Comparison of ENCODE assay signal across 8 cellular contexts in the genomic region with DNA sequence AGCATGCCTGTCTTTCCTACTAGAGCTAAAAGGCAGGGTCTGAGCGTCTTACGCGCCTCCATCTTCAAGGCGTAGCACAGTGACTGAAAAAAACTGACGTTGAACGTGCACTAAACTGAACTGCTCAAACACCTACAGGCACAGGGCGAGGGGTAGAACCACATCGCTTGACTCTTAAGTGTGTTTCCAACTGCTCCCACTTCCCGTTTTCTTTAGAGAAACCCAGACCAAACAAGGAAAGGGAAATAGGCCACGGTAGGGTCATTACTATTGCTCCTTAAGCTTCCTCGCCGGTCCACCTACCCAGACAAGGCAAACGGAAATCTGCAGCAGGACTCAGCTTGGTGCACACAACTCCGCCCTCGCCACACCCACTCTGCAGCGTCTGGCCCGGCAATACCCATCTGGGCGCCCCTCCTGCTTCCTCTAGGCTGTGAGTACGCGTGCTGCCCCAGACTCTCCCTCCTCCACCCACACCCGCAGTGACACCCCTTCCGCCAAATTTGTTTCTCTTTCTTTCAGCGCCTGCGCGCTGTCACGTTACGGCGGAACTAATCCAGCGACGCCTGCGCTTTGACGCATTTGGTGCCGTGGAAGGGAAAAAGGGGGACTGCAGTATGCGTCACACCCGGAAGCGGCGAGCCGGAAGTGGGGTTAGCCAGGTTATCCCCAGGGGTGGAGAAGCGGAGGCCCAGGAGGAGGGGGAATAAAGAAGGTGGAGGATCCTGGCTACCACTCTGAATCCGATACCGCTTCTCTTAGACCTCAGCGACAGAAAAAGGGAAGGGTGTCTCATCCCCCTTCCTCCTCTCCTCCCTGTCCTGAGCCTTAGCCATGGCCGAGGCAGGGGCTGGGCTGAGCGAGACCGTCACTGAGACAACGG. TPM values are rescaled to one million over a fixed set of nuclear protein-coding genes. Genes with fewer than 3 reads are reported as not detected.
DNase-seq lines count a peak whose midpoint lies in the region; ATAC-seq, FAIRE-seq and TF ChIP-seq lines count a peak whose summit lies in the region.

PPP1R11 (plus strand) TSS at position 622 of the 883 bp plus-strand sequence; CDS start at position 835, 213 bp downstream.

- no peaks in the 10 kb centered on the region for H3K27me3 ChIP-seq in keratinocyte (ENCODE audit: control insufficient read depth, extremely low read depth, insufficient read depth, low read length)

- no peaks in the 10 kb centered on the region for H3K9me1 ChIP-seq in keratinocyte (ENCODE audit: control insufficient read depth, extremely low read depth, insufficient read depth, low read length)

- FAIRE-seq in keratinocyte (lab: Jason Lieb, UNC): peak; percentile 88

- TF ChIP-seq POLR2A in GM19193 (IDR thresholded peaks at IDR 0.05; ENCODE audit: extremely low read depth, insufficient read depth, insufficient read length): peak; percentile 90

- TF ChIP-seq CTCF in chondrocyte (IDR thresholded peaks at IDR 0.05) (peak; percentile 7), keratinocyte (optimal IDR thresholded peaks at IDR 0.05 in 1 of 3, IDR thresholded peaks at IDR 0.05 in 1 of 3, conservative IDR thresholded peaks at IDR 0.05 in 1 of 3; ENCODE audit: extremely low read depth in 1 of 3, insufficient read depth in 2 of 3, low read length in 3 of 3) (no peak)

- peak; percentile 100 for DNase-seq in AML-193 (lab: John Stamatoyannopoulos, UW)
- peak; percentile 98 for DNase-seq in NCI-H510A treated with DMSO at 0.1 percent for 48 hours (lab: John Stamatoyannopoulos, UW)
- peak; percentile 96 to 98 for DNase-seq in activated CD4-positive, alpha-beta T cell treated with anti-CD3 and anti-CD28 coated beads for 24 hours (ENCODE audit: low read depth in 2 of 2)
- peak; percentile 100 for DNase-seq in chondrocyte (ENCODE audit: low spot score)
- peak; percentile 94 for DNase-seq in keratinocyte (ENCODE audit: low read depth, low spot score)
- DNase-seq in stimulated activated CD4-positive, alpha-beta T cell treated with anti-CD3 and anti-CD28 coated beads, Interleukin-15, amount 100 ng/mL, for 1 hour (ENCODE audit: low read depth in 1 of 2, low spot score in 1 of 2): peak; percentile 91 to 97

- peaks cover 45% of the 10 kb centered on the region for H3K4me1 Mint-ChIP-seq in chondrocyte (ENCODE audit: low read depth)

- H3K36me3 Mint-ChIP-seq in chondrocyte (ENCODE audit: low read depth): peaks cover 32% of the 10 kb centered on the region

- peaks cover 21% of the 10 kb centered on the region for H3K4me1 ChIP-seq in keratinocyte (ENCODE audit: control insufficient read depth, extremely low read depth, insufficient read depth, low read length)

- H3K79me2 ChIP-seq in keratinocyte (ENCODE audit: control insufficient read depth, insufficient read depth, low read length): peaks cover 29% of the 10 kb centered on the region

- H3K4me3 Mint-ChIP-seq in chondrocyte (ENCODE audit: unreplicated experiment): peak within 1 kb of the TSS; percentile 100

- H4K20me1 ChIP-seq in keratinocyte (ENCODE audit: control insufficient read depth, extremely low read depth, insufficient read depth, low read length): no peaks in the 10 kb centered on the region

- H3K27ac Mint-ChIP-seq in chondrocyte (ENCODE audit: unreplicated experiment): peak within 1 kb of the TSS; percentile 100

- H3K27ac ChIP-seq in keratinocyte (ENCODE audit: control insufficient read depth, insufficient read depth, low read length): peak within 1 kb of the TSS; percentile 95

- H3K4me3 ChIP-seq in keratinocyte (ENCODE audit: control insufficient read depth in 2 of 3, extremely low read depth in 1 of 3, insufficient read depth in 2 of 3, low read depth in 1 of 3, low read length in 3 of 3): peak within 1 kb of the TSS; percentile 84 to 98 (median 97)

- peak within 1 kb of the TSS; percentile 100 for H3K4me2 ChIP-seq in keratinocyte (ENCODE audit: control insufficient read depth, extremely low read depth, insufficient read depth, low read depth, low read length)

- peaks cover 6 to 9% of the 10 kb centered on the region in 2 experiments for H3K36me3 ChIP-seq in keratinocyte (ENCODE audit: control insufficient read depth in 2 of 2, extremely low read depth in 1 of 2, insufficient read depth in 2 of 2, low read length in 2 of 2)

- dilution Hi-C loops in keratinocyte (cut with MboI; ENCODE audit: extremely low pct_ligation_motif_present, low sequenced_read_pairs): no loop called here

- H3K9me3 Mint-ChIP-seq in chondrocyte (ENCODE audit: low read depth): no peaks in the 10 kb centered on the region

- H3K9me3 ChIP-seq in keratinocyte (ENCODE audit: control insufficient read depth, low read depth, low read length): no peaks in the 10 kb centered on the region

- H3K9ac ChIP-seq in keratinocyte (ENCODE audit: control insufficient read depth, extremely low read depth, insufficient read depth, low read length): peak within 1 kb of the TSS; percentile 93

- peak; percentile 93 for ATAC-seq in HG03439 (IDR thresholded peaks at IDR 0.05; ENCODE audit: unreplicated experiment)

- peak within 1 kb of the TSS; percentile 99 for H2AFZ ChIP-seq in keratinocyte (ENCODE audit: control insufficient read depth, low read length)

- peaks cover 22% of the 10 kb centered on the region for H3K27me3 Mint-ChIP-seq in chondrocyte (ENCODE audit: low read depth)

RNA-seq across cellular contexts. Expression of gene PPP1R11, which starts in this region (rescaled TPM):
- 45.0 to 49.7 TPM (median 47.1 TPM) in 3 replicates for total RNA-seq in chondrocyte
- 51.5 to 58.0 TPM (median 54.9 TPM) in 3 replicates for polyA plus RNA-seq in keratinocyte
- polyA plus RNA-seq in keratinocyte (2011; ENCODE audit: low read depth): 16.2 TPM
- polyA plus RNA-seq in keratinocyte (2011; cell fraction: cytosol; rRNA removed): 49.3 and 77.1 TPM in 2 replicates
- polyA plus RNA-seq in keratinocyte (2011; cell fraction: nucleus; rRNA removed): 30.4 and 30.8 TPM in 2 replicates
- polyA plus RNA-seq in keratinocyte (2012; ENCODE audit: low replicate concordance): 36.9 and 42.5 TPM in 2 replicates
- 30.0 to 39.5 TPM (median 37.5 TPM) in 3 replicates for polyA minus RNA-seq in keratinocyte
- 26.7 TPM for polyA minus RNA-seq in keratinocyte (2011; cell fraction: cytosol; rRNA and poly(A)+ RNA removed)
- 4.2 and 9.7 TPM in 2 replicates for polyA minus RNA-seq in keratinocyte (2011; cell fraction: nucleus; rRNA and poly(A)+ RNA removed)

Comparison
In these comparisons a context has a peak if more than half of its experiments do, and no peak if none do; other contexts are left out.
1. Peak in every context shown above with its lines: DNase-seq, ATAC-seq, H3K4me3 ChIP-seq and H3K27ac ChIP-seq.